1 cellular context compared by ENCODE assay signal in genomic region chr19:17336872-17337674, GRCh38.
TF ChIP-seq lines count a peak whose summit lies in the region.

GTPBP3 (plus strand) TSS chr19:17337553; CDS start chr19:17337612, 59 bp downstream.

TF ChIP-seq in K562, 482 proteins besides CTCF, POLR2A, EP300 and RAD21 (continued from another document and continues in another):
- TF ChIP-seq UBTF (IDR thresholded peaks at IDR 0.05; ENCODE audit: borderline replicate concordance in 1 of 2, low read depth in 2 of 2, low read length in 2 of 2) (peak in 1 of 2 experiments; percentile 57; a peak in 1 of 4 replicates), SMC3 (conservative IDR thresholded peaks at IDR 0.05; ENCODE audit: insufficient read depth, low read depth, low read length) (peak; percentile 11; the same call in 1 of the 2 replicates), ZNF780A (CRISPR knock-in tag; IDR thresholded peaks at IDR 0.05) (no peak), BCL6 (CRISPR knock-in tag; IDR thresholded peaks at IDR 0.05) (no peak), PYGO2 (tag; IDR thresholded peaks at IDR 0.05) (no peak), E2F3 (CRISPR knock-in tag; IDR thresholded peaks at IDR 0.05) (peak; percentile 94), BCOR (IDR thresholded peaks at IDR 0.05) (peak; percentile 99), ZNF644 (tag; IDR thresholded peaks at IDR 0.05; ENCODE audit: low read depth) (no peak), DNMT1 (IDR thresholded peaks at IDR 0.05) (peak; percentile 98), PHF20 (IDR thresholded peaks at IDR 0.05; ENCODE audit: partially characterized antibody) (peak; percentile 74), ZFP91 (CRISPR knock-in tag; IDR thresholded peaks at IDR 0.05) (no peak), FOXK1 (CRISPR knock-in tag; IDR thresholded peaks at IDR 0.05; ENCODE audit: borderline replicate concordance) (peak; percentile 78; the same call in 1 of the 2 replicates), ZMIZ1 (IDR thresholded peaks at IDR 0.05; ENCODE audit: low read depth in 2 of 2, low read length in 2 of 2) (no peak), BRD4 (IDR thresholded peaks at IDR 0.05) (0 out of 2 replicates have a peak, but pooled peaks have one; percentile 67), CHD7 (IDR thresholded peaks at IDR 0.05; ENCODE audit: low read depth, low read length) (peak; percentile 51), ZNF347 (CRISPR knock-in tag; IDR thresholded peaks at IDR 0.05; ENCODE audit: low read depth) (no peak), BACH1 (tag; IDR thresholded peaks at IDR 0.05) (no peak), NEUROD1 (IDR thresholded peaks at IDR 0.05; ENCODE audit: borderline replicate concordance, low read depth, low read length, partially characterized antibody) (peak; percentile 98), SUPT5H (IDR thresholded peaks at IDR 0.05) (peak; percentile 89), MAX (CRISPR knock-in tag; IDR thresholded peaks at IDR 0.05) (peak; percentile 86), ZNF717 (CRISPR knock-in tag; IDR thresholded peaks at IDR 0.05) (no peak), ZNF830 (CRISPR knock-in tag; IDR thresholded peaks at IDR 0.05) (peak; percentile 70; the same call in 1 of the 2 replicates), SNRNP70 (optimal IDR thresholded peaks at IDR 0.05; ENCODE audit: low read depth, low read length) (no peak), ZFP1 (CRISPR knock-in tag; IDR thresholded peaks at IDR 0.05) (no peak), SMARCA4 (IDR thresholded peaks at IDR 0.05) (0 out of 2 replicates have a peak, but pooled peaks have one; percentile 24), KHSRP (IDR thresholded peaks at IDR 0.05) (no peak; the same call in 1 of the 2 replicates), MEF2D (tag; conservative IDR thresholded peaks at IDR 0.05; ENCODE audit: low read depth) (peak; percentile 36; the same call in 1 of the 2 replicates), ZNF280B (CRISPR knock-in tag; IDR thresholded peaks at IDR 0.05) (no peak), CHAMP1 (IDR thresholded peaks at IDR 0.05) (no peak), E2F6 (IDR thresholded peaks at IDR 0.05; ENCODE audit: borderline replicate concordance in 1 of 2, extremely low read depth in 1 of 2, insufficient read depth in 1 of 2, insufficient read length in 1 of 2, low read depth in 1 of 2, low read length in 1 of 2, poor library complexity in 1 of 2, severe bottlenecking in 1 of 2) (peak; percentile 95 to 99), C11orf30 (IDR thresholded peaks at IDR 0.05; ENCODE audit: low read depth) (peak; percentile 98), ZNF121 (CRISPR knock-in tag; conservative IDR thresholded peaks at IDR 0.05) (no peak), KAT8 (IDR thresholded peaks at IDR 0.05; ENCODE audit: low read depth) (peak; percentile 79; the same call in 1 of the 2 replicates)
